Comparison of ENCODE assay signal across 18 cellular contexts in the genomic region with DNA sequence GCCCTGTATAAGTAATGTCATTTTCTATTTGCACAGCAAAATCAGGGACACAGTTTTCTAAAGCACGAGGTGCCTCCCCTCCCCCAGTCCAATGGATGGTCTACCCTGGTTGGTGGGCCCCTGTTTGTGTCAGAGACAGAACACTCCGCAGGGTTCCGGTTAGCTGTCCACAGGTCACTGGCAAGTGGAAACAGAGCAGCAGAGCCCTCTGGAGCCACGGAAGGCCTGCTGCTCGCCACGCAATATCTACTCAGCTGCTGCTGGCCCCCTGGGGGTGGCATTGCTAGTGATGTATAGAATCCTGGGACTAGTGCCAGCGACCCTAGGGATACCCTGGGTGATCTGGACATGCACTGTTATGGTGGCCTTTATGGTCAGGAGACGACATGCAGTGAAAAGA. TPM values are rescaled to one million over a fixed set of nuclear protein-coding genes. Genes with fewer than 3 reads are reported as not detected.
"Had no signal": no experiment of that assay in that cellular context is flagged by ENCODE, and none has a peak within 500 bp of the region (broad histone marks: within the 10 kb centered on the region; RNA-seq: fewer than 3 reads in every experiment).

No MANE protein-coding gene starts in this region.

- ATAC-seq: activated CD4-positive, CD25-positive, alpha-beta regulatory T cell treated with anti-CD3 and anti-CD28 coated beads, Interleukin-2, amount 50 U/mL, for 24 hours; activated CD8-positive, alpha-beta T cell treated with anti-CD3 and anti-CD28 coated beads, Interleukin-2, amount 10 ng/mL, durations not matched to agents 7 days and 5 days; body of pancreas; stimulated activated naive CD8-positive, alpha-beta T cell treated with anti-CD3 and anti-CD28 coated beads, Interleukin-15, Interleukin-2, amounts not matched to agents 100 U/mL and 50 U/mL, for 24 hours had no signal

- H3K27me3 ChIP-seq: body of pancreas, dorsolateral prefrontal cortex, tibial artery had no signal

- DNase-seq: activated CD4-positive, alpha-beta T cell treated with anti-CD3 and anti-CD28 coated beads, Interleukin-2, amount 10 ng/mL, durations not matched to agents 7 days and 5 days; activated CD8-positive, alpha-beta T cell treated with anti-CD3 and anti-CD28 coated beads, Interleukin-2, amount 10 ng/mL, durations not matched to agents 7 days and 5 days; activated naive CD4-positive, alpha-beta T cell treated with Interleukin-2 at 50 U/mL for 16 hours; activated naive CD8-positive, alpha-beta T cell treated with anti-CD3 and anti-CD28 coated beads, Interleukin-2, amount 10 ng/mL, durations not matched to agents 7 days and 5 days; activated T-cell treated with anti-CD3 and anti-CD28 coated beads, Interleukin-2, amount 50 U/mL, for 24 hours; amygdala; body of pancreas; dorsolateral prefrontal cortex; immature natural killer cell; kidney glomerular epithelial cell; nephron progenitor cell; stimulated activated CD4-positive, alpha-beta T cell treated with anti-CD3 and anti-CD28 coated beads, Interleukin-2, amount 100 ng/mL, for 24 hours; stimulated activated naive CD8-positive, alpha-beta T cell treated with anti-CD3 and anti-CD28 coated beads, Interleukin-15, Interleukin-2, amounts not matched to agents 100 U/mL and 50 U/mL, for 24 hours; substantia nigra; T1000; tibial artery had no signal

- H3K4me3 ChIP-seq: body of pancreas, dorsolateral prefrontal cortex, tibial artery had no signal

- H3K27ac ChIP-seq: body of pancreas, tibial artery had no signal

- H3K9me3 ChIP-seq: body of pancreas, tibial artery had no signal

RNA-seq across cellular contexts. Expression of gene RIN2, which starts 50.4 kb away (rescaled TPM):
- total RNA-seq: activated CD4-positive, alpha-beta T cell treated with anti-CD3 and anti-CD28 coated beads, Interleukin-2, amount 10 ng/mL, durations not matched to agents 7 days and 5 days; activated CD8-positive, alpha-beta T cell treated with anti-CD3 and anti-CD28 coated beads, Interleukin-2, amount 10 ng/mL, durations not matched to agents 7 days and 5 days; activated T-helper 2 cell treated with anti-CD3 and anti-CD28 coated beads, Interferon-gamma antibody, Interleukin-2, Interleukin-4, amounts not matched to agents 10 μg/mL and 5 μg/mL and 100 μg/mL, durations not matched to agents 14 hours and 24 hours and 36 hours had no signal
- polyA plus RNA-seq: immature natural killer cell had no signal
